In the genomic region with DNA sequence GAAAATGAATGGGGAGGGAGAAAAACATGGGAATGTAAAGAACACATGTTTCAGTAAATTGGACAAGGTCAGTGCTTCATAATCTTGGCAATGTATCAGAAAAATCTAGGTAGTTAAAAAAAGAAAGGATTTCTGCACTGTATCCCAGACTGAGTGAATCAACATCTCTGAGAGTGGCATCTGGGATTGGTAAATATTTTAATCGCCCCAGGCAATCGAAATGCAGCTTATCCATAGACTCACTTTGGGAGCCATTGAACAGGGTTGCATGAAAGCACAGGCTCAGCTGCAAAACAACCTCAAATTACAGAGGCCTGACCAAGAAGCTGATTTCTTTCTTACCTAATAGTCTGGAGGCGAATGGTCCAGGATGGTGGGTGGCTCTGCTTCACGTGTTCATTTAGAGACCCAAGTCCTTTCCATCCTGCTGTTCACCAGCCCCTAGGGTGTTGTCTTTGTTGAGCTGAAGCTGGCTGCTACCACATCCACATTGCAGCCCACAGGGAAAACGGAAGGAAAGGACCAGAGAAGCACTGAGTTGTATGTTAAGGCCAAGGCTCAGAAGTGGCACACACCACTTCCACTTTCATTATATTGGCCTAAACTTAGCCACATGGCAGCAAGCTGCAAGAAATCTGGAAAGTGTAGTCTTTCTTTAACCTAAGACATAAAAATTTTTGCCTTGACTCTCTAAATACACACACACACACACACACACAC, we compare ENCODE assay signal across 8 cellular contexts. TPM values are rescaled to one million over a fixed set of nuclear protein-coding genes. Genes with fewer than 3 reads are reported as not detected.
DNase-seq lines count a peak whose midpoint lies in the region; ATAC-seq and TF ChIP-seq lines count a peak whose summit lies in the region.

No MANE protein-coding gene starts in this region.

- TF ChIP-seq EP300 in sigmoid colon (IDR thresholded peaks at IDR 0.05): no peak

- TF ChIP-seq CTCF in coronary artery (IDR thresholded peaks at IDR 0.05) (no peak), sigmoid colon (IDR thresholded peaks at IDR 0.05) (no peak), Peyer's patch (IDR thresholded peaks at IDR 0.05) (no peak), PC-3 (conservative IDR thresholded peaks at IDR 0.05; ENCODE audit: low read depth, low read length) (no peak)

- H3K36me3 ChIP-seq in sigmoid colon (no peaks in the 10 kb centered on the region), Peyer's patch (no peaks in the 10 kb centered on the region), PC-3 (ENCODE audit: low read depth, low read length) (no peaks in the 10 kb centered on the region)

- H3K4me3 ChIP-seq in coronary artery: no peak overlapping the region
- H3K4me3 ChIP-seq in sigmoid colon: no peak overlapping the region
- no peak overlapping the region for H3K4me3 ChIP-seq in Peyer's patch
- H3K4me3 ChIP-seq in PC-3 (ENCODE audit: low read length): no peak overlapping the region

- H3K9ac ChIP-seq in PC-3 (ENCODE audit: low read length): no peak overlapping the region

- H4K20me1 ChIP-seq in PC-3 (ENCODE audit: low read length): no peaks in the 10 kb centered on the region

- peak; percentile 51 for DNase-seq in EH (ENCODE audit: low read depth)
- DNase-seq in coronary artery (ENCODE audit: low spot score): no peak
- no peak for DNase-seq in HEK293T (ENCODE audit: extremely low spot score)
- no peak for DNase-seq in sigmoid colon
- no peak for DNase-seq in Peyer's patch
- no peak for DNase-seq in PC-3

- no peak overlapping the region for H2AFZ ChIP-seq in PC-3 (ENCODE audit: low read length)

- no peaks in the 10 kb centered on the region for H3F3A ChIP-seq in PC-3 (ENCODE audit: low read length, unreplicated experiment)

- WGBS in sigmoid colon, 2 donors: 70 to 82% methylated on average over 5 of the region's 5 CpGs

- H3K4me1 ChIP-seq in sigmoid colon: peaks cover 0 to 31% (median 17%) of the 10 kb centered on the region in 4 donors
- no peaks in the 10 kb centered on the region for H3K4me1 ChIP-seq in Peyer's patch
- no peaks in the 10 kb centered on the region for H3K4me1 ChIP-seq in PC-3 (ENCODE audit: insufficient read depth, low read length)

- H3K9me2 ChIP-seq in PC-3 (replicated peaks; ENCODE audit: low read length): no peaks in the 10 kb centered on the region

- H3K27me3 ChIP-seq in sigmoid colon (no peaks in the 10 kb centered on the region), Peyer's patch (no peaks in the 10 kb centered on the region), PC-3 (ENCODE audit: low read length) (no peaks in the 10 kb centered on the region)

- H3K27ac ChIP-seq in coronary artery (peak overlapping the region; percentile 8 to 79), sigmoid colon (peak overlapping the region in 1 of 4 donors; percentile 51), Peyer's patch (no peak overlapping the region), PC-3 (ENCODE audit: low read length) (no peak overlapping the region)

- peak; percentile 65 for ATAC-seq in GM19463 (IDR thresholded peaks at IDR 0.05; ENCODE audit: unreplicated experiment)
- peak; percentile 40 for ATAC-seq in HG03280 (IDR thresholded peaks at IDR 0.05; ENCODE audit: unreplicated experiment)
- no peak for ATAC-seq in PC-3

- H3K9me3 ChIP-seq in sigmoid colon (no peaks in the 10 kb centered on the region), Peyer's patch (no peaks in the 10 kb centered on the region), PC-3 (ENCODE audit: low read length) (no peaks in the 10 kb centered on the region)

- POLR2A ChIA-PET in HEK293T (lab: Yijun Ruan, JAX) (interaction anchor here (0.5 to 1.0 kb wide), 2 partner anchors 21 to 81 kb away, joined by 3 read pairs; no protein-coding TSS in a partner anchor), PC-3 (lab: Charles Lee; ENCODE audit: unreplicated experiment) (no interaction called here)

- no TSS peak for BruUV-seq in PC-3 (replicated peaks; lab: Mats Ljungman, UMichigan)

- no peak for TF ChIP-seq POLR2A in sigmoid colon (IDR thresholded peaks at IDR 0.05)
- TF ChIP-seq POLR2A in Peyer's patch (IDR thresholded peaks at IDR 0.05): no peak

- intact Hi-C loops in sigmoid colon (cut with DNase I): no loop called here
- intact Hi-C loops in PC-3 (cut with micrococcal nuclease): no loop called here

- CTCF ChIA-PET in HEK293T (lab: Yijun Ruan, JAX): no interaction called here
- CTCF ChIA-PET in PC-3 (lab: Charles Lee): interaction anchor here (0.6 kb wide), 2 partner anchors 34 to 39 kb away, joined by 3 to 9 read pairs; no protein-coding TSS in a partner anchor

- H3K4me2 ChIP-seq in PC-3 (ENCODE audit: low read length): no peak overlapping the region

- no peaks in the 10 kb centered on the region for H3K79me2 ChIP-seq in PC-3 (ENCODE audit: low read length)

TF ChIP-seq in HEK293T, 16 proteins besides CTCF, POLR2A, EP300 and RAD21:
- TF ChIP-seq FOXA1 (IDR thresholded peaks at IDR 0.05) (no peak), TARDBP (IDR thresholded peaks at IDR 0.05) (no peak), ELF4 (IDR thresholded peaks at IDR 0.05) (no peak), L3MBTL2 (conservative IDR thresholded peaks at IDR 0.05) (no peak), PKNOX1 (IDR thresholded peaks at IDR 0.05) (no peak), SUZ12 (IDR thresholded peaks at IDR 0.05) (no peak), ZNF384 (IDR thresholded peaks at IDR 0.05) (no peak), NFRKB (IDR thresholded peaks at IDR 0.05) (no peak), HDGF (IDR thresholded peaks at IDR 0.05; ENCODE audit: borderline replicate concordance) (no peak), SP1 (IDR thresholded peaks at IDR 0.05) (no peak), ARNT (IDR thresholded peaks at IDR 0.05) (no peak), CTBP1 (IDR thresholded peaks at IDR 0.05; ENCODE audit: borderline replicate concordance) (no peak), BHLHE40 (IDR thresholded peaks at IDR 0.05; ENCODE audit: borderline replicate concordance) (no peak), FOXK2 (IDR thresholded peaks at IDR 0.05) (no peak)

RNA-seq across cellular contexts. Expression of gene MOGAT1, which starts 59.0 kb away (rescaled TPM):
- total RNA-seq in sigmoid colon (not detected), Peyer's patch (not detected), PC-3 (2014; rRNA removed) (not detected in 2 replicates)
- polyA plus RNA-seq in sigmoid colon: not detected

Comparison
In these comparisons a context has a peak if more than half of its experiments do, and no peak if none do; other contexts are left out.
1. H3K27ac ChIP-seq: peak in coronary artery (2 of 2); none in Peyer's patch (0 of 4) and PC-3 (single experiment).